ENCODE assay signal across 1 cellular context in genomic region chr16:85614338-85615013, GRCh38.
TF ChIP-seq lines count a peak whose summit lies in the region.

No MANE protein-coding gene starts in this region.

TF ChIP-seq in K562, 482 proteins besides CTCF, POLR2A, EP300 and RAD21 (continued from another document):
- TF ChIP-seq MYC (IDR thresholded peaks at IDR 0.05; ENCODE audit: low read depth, low read length) (peak; percentile 16; the same call in 1 of the 2 replicates), MYC (CRISPR knock-in tag; IDR thresholded peaks at IDR 0.05; ENCODE audit: borderline replicate concordance, low read depth) (no peak), MTA3 (IDR thresholded peaks at IDR 0.05; ENCODE audit: borderline replicate concordance) (no peak), ZNF174 (CRISPR knock-in tag; IDR thresholded peaks at IDR 0.05) (no peak), BRF2 (IDR thresholded peaks at IDR 0.05; ENCODE audit: borderline replicate concordance, insufficient read depth, insufficient read length) (no peak), SRSF7 (optimal IDR thresholded peaks at IDR 0.05; ENCODE audit: low read depth, low read length) (no peak), ZNF41 (CRISPR knock-in tag; conservative IDR thresholded peaks at IDR 0.05) (no peak), ELK1 (CRISPR knock-in tag; IDR thresholded peaks at IDR 0.05) (no peak), ZNF583 (CRISPR knock-in tag; IDR thresholded peaks at IDR 0.05) (no peak), ZNF766 (CRISPR knock-in tag; conservative IDR thresholded peaks at IDR 0.05) (peak; percentile 27; the same call in 1 of the 2 replicates), ATF6 (CRISPR knock-in tag; IDR thresholded peaks at IDR 0.05) (no peak), CEBPB (tag; IDR thresholded peaks at IDR 0.05) (no peak), GATAD2B (IDR thresholded peaks at IDR 0.05; ENCODE audit: borderline replicate concordance) (no peak), C11orf30 (IDR thresholded peaks at IDR 0.05; ENCODE audit: low read depth) (no peak), ZNF586 (CRISPR knock-in tag; conservative IDR thresholded peaks at IDR 0.05) (no peak), CREM (IDR thresholded peaks at IDR 0.05; ENCODE audit: low read depth) (peak; percentile 2; the same call in 1 of the 2 replicates), ADNP (tag; IDR thresholded peaks at IDR 0.05) (no peak), SAP30 (IDR thresholded peaks at IDR 0.05; ENCODE audit: borderline replicate concordance, insufficient read depth, low read depth, low read length, poor library complexity, severe bottlenecking) (peak; percentile 49), HDAC1 (IDR thresholded peaks at IDR 0.05) (peak in 1 of 2 experiments; percentile 55; a peak in 1 of 4 replicates), PKNOX1 (IDR thresholded peaks at IDR 0.05) (no peak), ZNF282 (CRISPR knock-in tag; IDR thresholded peaks at IDR 0.05) (no peak), CHAMP1 (IDR thresholded peaks at IDR 0.05) (no peak), DDX20 (tag; IDR thresholded peaks at IDR 0.05; ENCODE audit: low read depth) (no peak), PURB (CRISPR knock-in tag; IDR thresholded peaks at IDR 0.05; ENCODE audit: low read depth) (no peak), MTF1 (CRISPR knock-in tag; IDR thresholded peaks at IDR 0.05; ENCODE audit: borderline replicate concordance) (no peak), SIN3A (IDR thresholded peaks at IDR 0.05; ENCODE audit: borderline replicate concordance in 2 of 2, control insufficient read depth in 1 of 2, low read depth in 2 of 2, low read length in 2 of 2) (peak; percentile 41 to 44; a peak in 1 of 4 replicates), PHF8 (IDR thresholded peaks at IDR 0.05; ENCODE audit: borderline replicate concordance, low read length) (peak; percentile 30; the same call in 1 of the 2 replicates), KDM5B (IDR thresholded peaks at IDR 0.05; ENCODE audit: insufficient replicate concordance, low read depth, low read length) (peak; percentile 30), ZNF395 (CRISPR knock-in tag; IDR thresholded peaks at IDR 0.05) (peak; percentile 41; the same call in 1 of the 2 replicates), CEBPG (CRISPR knock-in tag; IDR thresholded peaks at IDR 0.05) (no peak), CEBPG (tag; conservative IDR thresholded peaks at IDR 0.05 in 1 of 2, IDR thresholded peaks at IDR 0.05 in 1 of 2) (0 out of 4 replicates have a peak, but pooled peaks of 1 of the 2 experiments have one; percentile 11), ZNF778 (CRISPR knock-in tag; IDR thresholded peaks at IDR 0.05) (no peak), ERF (CRISPR knock-in tag; IDR thresholded peaks at IDR 0.05) (no peak), STAT6 (CRISPR knock-in tag; IDR thresholded peaks at IDR 0.05) (no peak), CBFA2T2 (conservative IDR thresholded peaks at IDR 0.05) (no peak), TEAD2 (tag; IDR thresholded peaks at IDR 0.05) (no peak), U2AF2 (optimal IDR thresholded peaks at IDR 0.05; ENCODE audit: low read depth, low read length) (no peak), ELF2 (CRISPR knock-in tag; IDR thresholded peaks at IDR 0.05) (peak; percentile 44; the same call in 1 of the 2 replicates), ZNF23 (CRISPR knock-in tag; IDR thresholded peaks at IDR 0.05) (no peak), NFE2L1 (tag; IDR thresholded peaks at IDR 0.05; ENCODE audit: borderline replicate concordance, low read depth) (no peak), ZNF589 (CRISPR knock-in tag; IDR thresholded peaks at IDR 0.05; ENCODE audit: low read depth) (no peak), ZNF518B (CRISPR knock-in tag; IDR thresholded peaks at IDR 0.05) (no peak), BCOR (IDR thresholded peaks at IDR 0.05) (no peak), POLR2G (IDR thresholded peaks at IDR 0.05; ENCODE audit: low read depth, low read length) (peak; percentile 45), RUNX1 (IDR thresholded peaks at IDR 0.05; ENCODE audit: low read depth) (no peak)
TF ChIP-seq in K562: peak in this region for 24.
